Comparison of ENCODE assay signal across 8 cellular contexts in genomic region chr14:50001999-50002925, GRCh38.
A peak's percentile ranks its signal among the peaks of the same experiment; 100 is the strongest.
DNase-seq lines count a peak whose midpoint lies in the region; ATAC-seq and TF ChIP-seq lines count a peak whose summit lies in the region.

No MANE protein-coding gene starts in this region.

- 81% methylated on average over 10 of the region's 10 CpGs for WGBS in HUES64

- H3K27ac ChIP-seq in HUES64 (ENCODE audit: low read depth, low read length) (no peak overlapping the region), skin epidermis (peak overlapping the region; percentile 74 to 99 (median 94))

- no peak for TF ChIP-seq CTCF in activated CD8-positive, alpha-beta T cell treated with anti-CD3 and anti-CD28 coated beads for 36 hours (IDR thresholded peaks at IDR 0.05)
- no peak for TF ChIP-seq CTCF in epithelial cell of proximal tubule (conservative IDR thresholded peaks at IDR 0.05; ENCODE audit: low read depth, low read length)

- ATAC-seq in GM18520 (IDR thresholded peaks at IDR 0.05; ENCODE audit: unreplicated experiment), result peak; percentile 28
- ATAC-seq in activated CD8-positive, alpha-beta T cell treated with anti-CD3 and anti-CD28 coated beads for 36 hours, result peak; percentile 42
- ATAC-seq in GM18517 (IDR thresholded peaks at IDR 0.05; ENCODE audit: unreplicated experiment), result no peak
- ATAC-seq in GM18505 (IDR thresholded peaks at IDR 0.05; ENCODE audit: unreplicated experiment), result no peak

- intact Hi-C loops in activated CD8-positive, alpha-beta T cell treated with anti-CD3 and anti-CD28 coated beads for 36 hours (cut with micrococcal nuclease), result loop anchor here (1.0 to 10.0 kb wide), 3 partner anchors 105 to 137 kb away; no protein-coding TSS in a partner anchor

- H3K9me3 Mint-ChIP-seq in activated CD8-positive, alpha-beta T cell treated with anti-CD3 and anti-CD28 coated beads for 36 hours, result no peaks in the 10 kb centered on the region

- H3K27ac Mint-ChIP-seq in activated CD8-positive, alpha-beta T cell treated with anti-CD3 and anti-CD28 coated beads for 36 hours, result peak overlapping the region; percentile 94

- H3K9me3 ChIP-seq in HUES64 (ENCODE audit: insufficient read depth, low read depth, low read length), result no peaks in the 10 kb centered on the region

- peaks cover 41% of the 10 kb centered on the region for H3K4me1 Mint-ChIP-seq in activated CD8-positive, alpha-beta T cell treated with anti-CD3 and anti-CD28 coated beads for 36 hours (ENCODE audit: low read depth)

- H3K36me3 Mint-ChIP-seq in activated CD8-positive, alpha-beta T cell treated with anti-CD3 and anti-CD28 coated beads for 36 hours (ENCODE audit: low read depth), result peaks cover 6% of the 10 kb centered on the region

- peaks cover 38% of the 10 kb centered on the region for H3K4me1 ChIP-seq in HUES64 (ENCODE audit: insufficient read depth, low read length)

- H3K27me3 ChIP-seq in HUES64 (ENCODE audit: insufficient read depth, low read length), result peaks cover 38% of the 10 kb centered on the region

- no peaks in the 10 kb centered on the region for H3K27me3 Mint-ChIP-seq in activated CD8-positive, alpha-beta T cell treated with anti-CD3 and anti-CD28 coated beads for 36 hours

- no peak overlapping the region for H3K9ac ChIP-seq in HUES64 (ENCODE audit: low read depth, low read length)

- CTCF ChIA-PET in activated CD8-positive, alpha-beta T cell treated with anti-CD3 and anti-CD28 coated beads for 36 hours (lab: Charles Lee), result interaction anchor here (0.6 to 5.2 kb wide), 28 partner anchors 11 to 150 kb away, joined by 3 to 58 read pairs (median 4); partner anchors contain the start of gene NEMF

- DNase-seq in activated CD8-positive, alpha-beta T cell treated with anti-CD3 and anti-CD28 coated beads for 36 hours, result peak; percentile 89
- no peak for DNase-seq in epithelial cell of proximal tubule (ENCODE audit: low read depth)
- DNase-seq in putamen (ENCODE audit: low spot score), result no peak

- no peaks in the 10 kb centered on the region for H3K36me3 ChIP-seq in HUES64 (ENCODE audit: insufficient read depth, low read length)

- peak overlapping the region; percentile 63; the same call in 1 of the 2 replicates for H3K4me3 ChIP-seq in HUES64 (ENCODE audit: low read length)
- peak overlapping the region; percentile 48 for H3K4me3 ChIP-seq in epithelial cell of proximal tubule (ENCODE audit: low read depth, low read length)
- peak overlapping the region; percentile 34 to 47 (median 35) for H3K4me3 ChIP-seq in skin epidermis

- POLR2A ChIA-PET in activated CD8-positive, alpha-beta T cell treated with anti-CD3 and anti-CD28 coated beads for 36 hours (lab: Charles Lee), result interaction anchor here (0.6 to 8.5 kb wide), 42 partner anchors 9 to 403 kb away, joined by 3 to 135 read pairs (median 8); partner anchors contain the start of genes ARF6, KLHDC2, LRR1 and SOS2

- H3K4me3 Mint-ChIP-seq in activated CD8-positive, alpha-beta T cell treated with anti-CD3 and anti-CD28 coated beads for 36 hours, result peak overlapping the region; percentile 72

- no peak for TF ChIP-seq POLR2A in GM18505 (IDR thresholded peaks at IDR 0.05; ENCODE audit: borderline replicate concordance, extremely low read depth, insufficient read depth, insufficient read length)

Comparison
In these comparisons a context has a peak if more than half of its experiments do, and no peak if none do; other contexts are left out.
1. ATAC-seq: peak in GM18520 (single experiment) and activated CD8-positive, alpha-beta T cell treated with anti-CD3 and anti-CD28 coated beads for 36 hours (single experiment); none in GM18517 (single experiment) and GM18505 (single experiment).
2. Peak in every context shown above with its lines, with median percentiles within 50 percentile points of each other: H3K4me3 ChIP-seq.